Comparison of ENCODE assay signal across 26 cellular contexts in genomic region chr3:101667331-101667730, GRCh38.
"Had no signal": no experiment of that assay in that cellular context is flagged by ENCODE, and none has a peak within 500 bp of the region (broad histone marks: within the 10 kb centered on the region; RNA-seq: fewer than 3 reads in every experiment).

No MANE protein-coding gene starts in this region.

- H3K27ac ChIP-seq: ascending aorta, body of pancreas had no signal

- H3K4me3 Mint-ChIP-seq: activated CD8-positive, alpha-beta memory T cell treated with anti-CD3 and anti-CD28 coated beads, Interleukin-2, amount 10 ng/mL, durations not matched to agents 7 days and 5 days; activated naive CD4-positive, alpha-beta T cell treated with anti-CD3 and anti-CD28 coated beads, Interleukin-2, amount 50 U/mL, for 24 hours; activated naive CD8-positive, alpha-beta T cell treated with anti-CD3 and anti-CD28 coated beads, Interleukin-2, amount 50 U/mL, for 24 hours; activated T-cell treated with anti-CD3 and anti-CD28 coated beads, Interleukin-2, amount 50 U/mL, for 24 hours; activated T-helper 1 cell treated with anti-CD3 and anti-CD28 coated beads, Interleukin-12 subunit alpha, Interleukin-12 subunit beta, Interleukin-2, Interleukin-4 antibody, amounts not matched to agents 30 ng/mL and 10 ng/mL and 1 ng/mL, durations not matched to agents 14 hours and 24 hours and 36 hours; T-helper 1 cell treated with Interleukin-12 subunit alpha and Interleukin-12 subunit beta and Interleukin-4 antibody, amounts not matched to agents 30 μg/mL and 1 μg/mL, for 36 hours had no signal

- H3K4me3 ChIP-seq: ascending aorta, body of pancreas had no signal

- H3K27me3 ChIP-seq: ascending aorta, body of pancreas had no signal

- H3K27me3 Mint-ChIP-seq: activated CD8-positive, alpha-beta memory T cell treated with anti-CD3 and anti-CD28 coated beads, Interleukin-2, amount 10 ng/mL, durations not matched to agents 7 days and 5 days; activated naive CD4-positive, alpha-beta T cell treated with anti-CD3 and anti-CD28 coated beads, Interleukin-2, amount 50 U/mL, for 24 hours; activated naive CD8-positive, alpha-beta T cell treated with anti-CD3 and anti-CD28 coated beads, Interleukin-2, amount 50 U/mL, for 24 hours; activated T-cell treated with anti-CD3 and anti-CD28 coated beads, Interleukin-2, amount 50 U/mL, for 24 hours had no signal

- H3K4me1 ChIP-seq: ascending aorta, body of pancreas had no signal

- DNase-seq: activated CD4-positive, alpha-beta T cell treated with anti-CD3 and anti-CD28 coated beads for 4 hours; activated CD4-positive, alpha-beta T cell treated with anti-CD3 and anti-CD28 coated beads, Interleukin-2, amount 50 U/mL, for 48 hours; activated CD8-positive, alpha-beta memory T cell treated with anti-CD3 and anti-CD28 coated beads, Interleukin-2, amount 10 ng/mL, durations not matched to agents 7 days and 5 days; activated effector memory CD4-positive, alpha-beta T cell treated with Interleukin-2 at 50 U/mL for 16 hours; activated naive CD4-positive, alpha-beta T cell; activated naive CD8-positive, alpha-beta T cell treated with anti-CD3 and anti-CD28 coated beads, Interleukin-2, amount 50 U/mL, for 24 hours; activated T-cell treated with anti-CD3 and anti-CD28 coated beads, Interleukin-2, amount 50 U/mL, for 24 hours; amniotic stem cell; body of pancreas; central memory CD4-positive, alpha-beta T cell; cortex of kidney; NCI-H1092; NCI-H1417; NCI-H1694; NCI-H2029; NCI-H2107; NCI-H2171 treated with DMSO at 0.1 percent for 48 hours; NCI-H345; NCI-H510A treated with DMSO at 0.1 percent for 48 hours; PC-3; SHP77 had no signal

- H3K9me3 ChIP-seq: ascending aorta, body of pancreas had no signal

- ATAC-seq: activated CD4-positive, CD25-positive, alpha-beta regulatory T cell treated with anti-CD3 and anti-CD28 coated beads, Interleukin-2, amount 50 U/mL, for 24 hours; activated CD8-positive, alpha-beta memory T cell treated with anti-CD3 and anti-CD28 coated beads, Interleukin-2, amount 10 ng/mL, durations not matched to agents 7 days and 5 days; activated naive CD8-positive, alpha-beta T cell treated with anti-CD3 and anti-CD28 coated beads, Interleukin-2, amount 50 U/mL, for 24 hours; body of pancreas; PC-3 had no signal

- H3K27ac Mint-ChIP-seq: activated CD8-positive, alpha-beta memory T cell treated with anti-CD3 and anti-CD28 coated beads, Interleukin-2, amount 10 ng/mL, durations not matched to agents 7 days and 5 days; activated naive CD4-positive, alpha-beta T cell treated with anti-CD3 and anti-CD28 coated beads, Interleukin-2, amount 50 U/mL, for 24 hours; activated naive CD8-positive, alpha-beta T cell treated with anti-CD3 and anti-CD28 coated beads, Interleukin-2, amount 50 U/mL, for 24 hours; activated T-cell treated with anti-CD3 and anti-CD28 coated beads, Interleukin-2, amount 50 U/mL, for 24 hours; T-helper 1 cell treated with Interleukin-12 subunit alpha and Interleukin-12 subunit beta and Interleukin-4 antibody, amounts not matched to agents 30 μg/mL and 1 μg/mL, for 36 hours had no signal

- H3K9me3 Mint-ChIP-seq: activated naive CD4-positive, alpha-beta T cell treated with anti-CD3 and anti-CD28 coated beads, Interleukin-2, amount 50 U/mL, for 24 hours; activated naive CD8-positive, alpha-beta T cell treated with anti-CD3 and anti-CD28 coated beads, Interleukin-2, amount 50 U/mL, for 24 hours; activated T-cell treated with anti-CD3 and anti-CD28 coated beads, Interleukin-2, amount 50 U/mL, for 24 hours; activated T-helper 1 cell treated with anti-CD3 and anti-CD28 coated beads, Interleukin-12 subunit alpha, Interleukin-12 subunit beta, Interleukin-2, Interleukin-4 antibody, amounts not matched to agents 30 ng/mL and 10 ng/mL and 1 ng/mL, durations not matched to agents 14 hours and 24 hours and 36 hours; T-helper 1 cell treated with Interleukin-12 subunit alpha and Interleukin-12 subunit beta and Interleukin-4 antibody, amounts not matched to agents 30 μg/mL and 1 μg/mL, for 36 hours had no signal
